In the genomic region with DNA sequence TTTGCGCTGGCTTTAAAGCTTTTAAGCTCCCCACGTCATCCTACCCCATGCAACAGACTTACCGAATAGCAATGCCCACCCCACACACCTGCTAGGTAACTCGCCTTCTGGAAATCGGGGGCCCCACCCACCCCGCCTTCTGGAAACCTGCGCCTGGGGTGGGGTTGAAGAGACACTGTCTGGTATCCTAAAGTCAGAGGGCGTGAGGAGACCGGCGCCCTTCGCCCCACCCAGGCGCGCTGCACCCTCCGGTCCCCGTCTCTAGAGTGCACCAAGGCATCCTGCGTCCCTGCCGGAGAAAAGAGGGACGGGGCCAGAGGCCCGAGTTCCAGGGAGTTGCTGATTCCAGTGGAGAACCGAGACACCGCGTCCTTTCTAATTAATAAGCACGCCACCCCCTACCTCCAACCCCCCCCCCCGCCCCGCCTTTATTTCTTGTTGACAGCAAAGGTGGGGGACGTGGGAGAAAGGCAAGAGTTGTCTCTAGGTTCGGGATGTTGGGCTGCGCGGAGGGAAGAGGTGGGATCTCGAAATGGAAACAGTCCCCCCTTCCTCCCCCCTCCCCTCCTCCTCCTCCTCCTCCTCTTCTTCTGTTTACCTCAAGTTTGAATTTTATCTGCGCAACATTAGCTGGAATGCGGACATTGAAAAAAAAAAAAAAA, we compare ENCODE assay signal across 7 cellular contexts.
A peak's percentile ranks its signal among the peaks of the same experiment; 100 is the strongest.
DNase-seq lines count a peak whose midpoint lies in the region; ATAC-seq and TF ChIP-seq lines count a peak whose summit lies in the region.

No MANE protein-coding gene starts in this region.

- DNase-seq in GM12865 (ENCODE audit: low read depth) = peak; percentile 36
- peak; percentile 40 for DNase-seq in NCI-H526 treated with DMSO at 0.1 percent for 48 hours (lab: John Stamatoyannopoulos, UW)
- peak; percentile 47 for DNase-seq in activated T-cell treated with anti-CD3 and anti-CD28 coated beads, Interleukin-2, amount 50 U/mL, for 4 hours
- peak; percentile 55 to 67 for DNase-seq in erythroblast (lab: John Stamatoyannopoulos, UW)
- peak; percentile 50 for DNase-seq in natural killer cell
- no peak for DNase-seq in type B pancreatic cell (ENCODE audit: extremely low spot score, unreplicated experiment)

- H3K4me3 Mint-ChIP-seq in activated T-cell treated with anti-CD3 and anti-CD28 coated beads, Interleukin-2, amount 50 U/mL, for 4 hours = peak overlapping the region; percentile 92
- peak overlapping the region; percentile 85 for H3K4me3 Mint-ChIP-seq in natural killer cell
- peak overlapping the region; percentile 98 for H3K4me3 Mint-ChIP-seq in type B pancreatic cell

- TF ChIP-seq CTCF in GM12865 (IDR thresholded peaks at IDR 0.05; ENCODE audit: insufficient read depth, low read depth, low read length, missing control alignments) (no peak), natural killer cell (IDR thresholded peaks at IDR 0.05) (no peak), type B pancreatic cell (conservative IDR thresholded peaks at IDR 0.05) (no peak)

- no peaks in the 10 kb centered on the region for H3K27me3 Mint-ChIP-seq in activated T-cell treated with anti-CD3 and anti-CD28 coated beads, Interleukin-2, amount 50 U/mL, for 4 hours (ENCODE audit: low read depth)
- H3K27me3 Mint-ChIP-seq in natural killer cell (ENCODE audit: low read depth in 2 of 2) = no peaks in the 10 kb centered on the region
- H3K27me3 Mint-ChIP-seq in type B pancreatic cell = peaks cover 79% of the 10 kb centered on the region

- peaks cover 25% of the 10 kb centered on the region for H3K36me3 Mint-ChIP-seq in activated T-cell treated with anti-CD3 and anti-CD28 coated beads, Interleukin-2, amount 50 U/mL, for 4 hours (ENCODE audit: insufficient read depth)
- H3K36me3 Mint-ChIP-seq in natural killer cell (no peaks in the 10 kb centered on the region), type B pancreatic cell (no peaks in the 10 kb centered on the region)

- H3K27ac Mint-ChIP-seq in natural killer cell (peak overlapping the region; percentile 98 to 99), type B pancreatic cell (peak overlapping the region; percentile 96)

- intact Hi-C loops in natural killer cell (cut with micrococcal nuclease) = loop anchor here (1.0 to 5.0 kb wide), 4 partner anchors 35 to 315 kb away; no protein-coding TSS in a partner anchor

- ATAC-seq in activated T-cell treated with anti-CD3 and anti-CD28 coated beads, Interleukin-2, amount 50 U/mL, for 4 hours = peak in 1 of 2 donors; percentile 2
- ATAC-seq in natural killer cell = peak in 2 of 3 donors; percentile 0 to 2
- no peak for ATAC-seq in HG03196 (IDR thresholded peaks at IDR 0.05; ENCODE audit: unreplicated experiment)

- no peaks in the 10 kb centered on the region for H3K9me3 Mint-ChIP-seq in activated T-cell treated with anti-CD3 and anti-CD28 coated beads, Interleukin-2, amount 50 U/mL, for 4 hours
- H3K9me3 Mint-ChIP-seq in natural killer cell (no peaks in the 10 kb centered on the region), type B pancreatic cell (no peaks in the 10 kb centered on the region)

- TF ChIP-seq POLR2A in erythroblast (IDR thresholded peaks at IDR 0.05; ENCODE audit: low read length) = no peak

- peak overlapping the region; percentile 79 for H3K4me3 ChIP-seq in GM12865 (ENCODE audit: low read depth, low read length)

- H3K4me1 Mint-ChIP-seq in activated T-cell treated with anti-CD3 and anti-CD28 coated beads, Interleukin-2, amount 50 U/mL, for 4 hours (ENCODE audit: low read depth) = peaks cover 68% of the 10 kb centered on the region
- H3K4me1 Mint-ChIP-seq in natural killer cell (peaks cover 77 to 82% of the 10 kb centered on the region in 2 donors), type B pancreatic cell (ENCODE audit: unreplicated experiment) (peaks cover 20% of the 10 kb centered on the region)
